In genomic region chr22:42830161-42830560, GRCh38 we compare ENCODE assay signal across 21 cellular contexts.
"Had no signal": no experiment of that assay in that cellular context is flagged by ENCODE, and none has a peak within 500 bp of the region (broad histone marks: within the 10 kb centered on the region; RNA-seq: fewer than 3 reads in every experiment).

No MANE protein-coding gene starts in this region.

- H3K27me3 ChIP-seq: colonic mucosa, foreskin keratinocyte, hepatocyte, right lobe of liver, suprapubic skin, tibial nerve, upper lobe of right lung, vagina had no signal

- H3K4me3 ChIP-seq: colonic mucosa, hepatocyte, prostate gland, right lobe of liver, suprapubic skin, tibial nerve, upper lobe of right lung, vagina had no signal

- ATAC-seq: foreskin keratinocyte; left colon; right lobe of liver; stimulated activated effector memory CD8-positive, alpha-beta T cell treated with anti-CD3 and anti-CD28 coated beads, Interleukin-12 subunit alpha, Interleukin-12 subunit beta, amount 100 ng/mL, for 72 hours; stimulated activated naive CD8-positive, alpha-beta T cell treated with anti-CD3 and anti-CD28 coated beads, Interleukin-15, Interleukin-2, amounts not matched to agents 100 U/mL and 50 U/mL, for 24 hours; upper lobe of right lung had no signal

- H3K36me3 ChIP-seq: colonic mucosa had no signal

- H3K4me1 ChIP-seq: colonic mucosa, foreskin keratinocyte, parathyroid adenoma, prostate gland, right lobe of liver, suprapubic skin, tibial nerve, upper lobe of right lung, vagina had no signal

- H3K27ac ChIP-seq: colonic mucosa, foreskin keratinocyte, hepatocyte, parathyroid adenoma, right lobe of liver, suprapubic skin, tibial nerve, upper lobe of right lung, vagina had no signal

- H3K9ac ChIP-seq: parathyroid adenoma had no signal

- H3K4me2 ChIP-seq: hepatocyte had no signal

- DNase-seq: colonic mucosa; dermis blood vessel endothelial cell; foreskin keratinocyte; head of caudate nucleus; kidney; left colon; naive B cell; occipital lobe; retina; right lobe of liver; stimulated activated CD4-positive, alpha-beta T cell treated with anti-CD3 and anti-CD28 coated beads, Interleukin-4, amount 100 ng/mL, for 1 hour; stimulated activated CD8-positive, alpha-beta memory T cell treated with anti-CD3 and anti-CD28 coated beads, Interleukin-4, amount 100 ng/mL, for 48 hours; stimulated activated naive CD8-positive, alpha-beta T cell treated with anti-CD3 and anti-CD28 coated beads, Interleukin-15, Interleukin-2, amounts not matched to agents 100 U/mL and 50 U/mL, for 24 hours; upper lobe of right lung had no signal

- H3K9me3 ChIP-seq: colonic mucosa, prostate gland, right lobe of liver, suprapubic skin, tibial nerve, upper lobe of right lung, vagina had no signal
